9 cellular contexts compared by ENCODE assay signal in genomic region chrX:150482537-150483217, GRCh38.
DNase-seq lines count a peak whose midpoint lies in the region; ATAC-seq and TF ChIP-seq lines count a peak whose summit lies in the region.
"Had no signal": no experiment of that assay in that cellular context is flagged by ENCODE, and none has a peak within 500 bp of the region (broad histone marks: within the 10 kb centered on the region; RNA-seq: fewer than 3 reads in every experiment).

No MANE protein-coding gene starts in this region.

- no peak overlapping the region for H3K4me3 ChIP-seq in upper lobe of left lung

- DNase-seq in erythroblast (lab: John Stamatoyannopoulos, UW) (peak; percentile 1 to 39), upper lobe of left lung (no peak), COLO668 (lab: John Stamatoyannopoulos, UW; ENCODE audit: unreplicated experiment) (no peak), NCI-H82 (lab: John Stamatoyannopoulos, UW) (no peak)
- peak; percentile 13 to 43 for DNase-seq in stimulated activated CD8-positive, alpha-beta memory T cell treated with anti-CD3 and anti-CD28 coated beads, Interleukin-15, amount 100 ng/mL, for 4 hours (ENCODE audit: low read depth in 2 of 2)

- ATAC-seq in GM18517 (IDR thresholded peaks at IDR 0.05; ENCODE audit: unreplicated experiment) (peak; percentile 53), HG02884 (IDR thresholded peaks at IDR 0.05; ENCODE audit: unreplicated experiment) (peak; percentile 82), upper lobe of left lung (ENCODE audit: low FRiP score in 2 of 2) (no peak)

- TF ChIP-seq CTCF in upper lobe of left lung (IDR thresholded peaks at IDR 0.05), result no peak

- TF ChIP-seq EP300 in upper lobe of left lung (IDR thresholded peaks at IDR 0.05), result no peak

- WGBS in upper lobe of left lung, 2 donors, result 51 to 73% methylated on average over 5 to 6 of the region's 6 CpGs

- peak overlapping the region; percentile 57 for H3K4me3 Mint-ChIP-seq in T-helper 1 cell treated with Interleukin-12 subunit alpha and Interleukin-12 subunit beta and Interleukin-4 antibody, amounts not matched to agents 30 μg/mL and 1 μg/mL, for 36 hours
- H3K4me3 Mint-ChIP-seq: memory B cell had no signal

- H3K36me3 Mint-ChIP-seq in T-helper 1 cell treated with Interleukin-12 subunit alpha and Interleukin-12 subunit beta and Interleukin-4 antibody, amounts not matched to agents 30 μg/mL and 1 μg/mL, for 36 hours (ENCODE audit: low read depth), result peaks cover 10% of the 10 kb centered on the region
- H3K36me3 Mint-ChIP-seq: memory B cell had no signal

- no peaks in the 10 kb centered on the region for H3K9me3 ChIP-seq in upper lobe of left lung

- peak overlapping the region; percentile 95 for H3K27ac Mint-ChIP-seq in T-helper 1 cell treated with Interleukin-12 subunit alpha and Interleukin-12 subunit beta and Interleukin-4 antibody, amounts not matched to agents 30 μg/mL and 1 μg/mL, for 36 hours
- H3K27ac Mint-ChIP-seq: memory B cell had no signal

- H3K36me3 ChIP-seq in upper lobe of left lung, result no peaks in the 10 kb centered on the region

- peaks cover 60% of the 10 kb centered on the region for H3K4me1 Mint-ChIP-seq in T-helper 1 cell treated with Interleukin-12 subunit alpha and Interleukin-12 subunit beta and Interleukin-4 antibody, amounts not matched to agents 30 μg/mL and 1 μg/mL, for 36 hours (ENCODE audit: low read depth)

- no peaks in the 10 kb centered on the region for H3K4me1 ChIP-seq in upper lobe of left lung

- H3K27ac ChIP-seq in upper lobe of left lung, result no peak overlapping the region

- H3K27me3 ChIP-seq in upper lobe of left lung, result no peaks in the 10 kb centered on the region

- H3K27me3 Mint-ChIP-seq in T-helper 1 cell treated with Interleukin-12 subunit alpha and Interleukin-12 subunit beta and Interleukin-4 antibody, amounts not matched to agents 30 μg/mL and 1 μg/mL, for 36 hours (ENCODE audit: low read depth), result no peaks in the 10 kb centered on the region
- H3K27me3 Mint-ChIP-seq: memory B cell had no signal

- no peak for TF ChIP-seq POLR2A in erythroblast (IDR thresholded peaks at IDR 0.05; ENCODE audit: low read length)
- no peak for TF ChIP-seq POLR2A in upper lobe of left lung (IDR thresholded peaks at IDR 0.05)

- H3K9me3 Mint-ChIP-seq in T-helper 1 cell treated with Interleukin-12 subunit alpha and Interleukin-12 subunit beta and Interleukin-4 antibody, amounts not matched to agents 30 μg/mL and 1 μg/mL, for 36 hours, result no peaks in the 10 kb centered on the region
- H3K9me3 Mint-ChIP-seq: memory B cell had no signal

Comparison
In these comparisons a context has a peak if more than half of its experiments do, and no peak if none do; other contexts are left out.
1. ATAC-seq: peak in GM18517 (single experiment) and HG02884 (single experiment); none in upper lobe of left lung (0 of 2).
2. DNase-seq: peak in erythroblast (2 of 2) and stimulated activated CD8-positive, alpha-beta memory T cell treated with anti-CD3 and anti-CD28 coated beads, Interleukin-15, amount 100 ng/mL, for 4 hours (2 of 2); none in upper lobe of left lung (0 of 2), COLO668 (single experiment) and NCI-H82 (single experiment).